In the genomic region with DNA sequence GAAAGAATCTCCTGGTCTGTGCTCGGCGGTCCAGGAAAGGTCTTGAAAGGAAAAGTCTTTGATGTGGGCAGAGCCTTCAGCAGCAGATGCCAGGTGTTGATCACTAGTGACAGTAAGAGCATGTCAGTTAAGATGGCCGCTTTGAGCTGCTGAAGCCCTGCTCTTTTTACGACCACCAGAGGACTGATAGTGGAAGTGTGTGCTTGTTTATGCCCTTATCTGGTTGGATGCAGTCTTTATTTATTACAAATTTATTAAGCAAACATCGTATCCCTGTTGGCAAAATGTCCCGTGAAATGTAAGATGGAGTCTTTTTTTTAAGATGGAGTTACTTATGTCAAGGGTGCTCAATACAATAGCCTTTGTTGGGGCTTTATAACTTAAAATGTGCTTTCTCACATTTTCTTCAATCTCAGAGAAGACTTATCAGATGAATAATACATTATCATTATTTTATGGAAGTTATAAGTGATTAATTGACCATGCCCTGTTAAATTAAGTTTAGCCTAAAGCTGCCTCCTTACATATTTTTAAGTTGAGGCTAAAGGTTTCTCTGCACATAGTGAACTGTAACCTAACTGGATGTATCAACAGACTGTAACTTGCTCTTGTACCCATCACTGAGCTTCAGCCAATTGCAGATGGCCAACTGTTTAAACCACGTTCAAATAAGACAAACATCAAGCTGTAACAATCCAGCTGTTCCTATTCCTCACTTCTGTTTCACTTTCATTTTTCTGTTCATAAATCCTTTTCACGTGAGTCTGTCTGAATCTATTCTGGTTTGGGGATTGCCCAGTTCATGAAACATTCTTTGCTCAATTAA, we compare ENCODE assay signal across 8 cellular contexts.
DNase-seq lines count a peak whose midpoint lies in the region; ATAC-seq and TF ChIP-seq lines count a peak whose summit lies in the region.

No MANE protein-coding gene starts in this region.

- peaks cover 26% of the 10 kb centered on the region for H3K4me1 Mint-ChIP-seq in activated CD8-positive, alpha-beta memory T cell treated with anti-CD3 and anti-CD28 coated beads, Interleukin-2, amount 10 ng/mL, durations not matched to agents 7 days and 5 days
- H3K4me1 Mint-ChIP-seq in activated B cell treated with CpG ODN at 0.5 μM for 24 hours, result peaks cover 21% of the 10 kb centered on the region
- peaks cover 15 to 33% (median 28%) of the 10 kb centered on the region in 7 donors for H3K4me1 Mint-ChIP-seq in naive thymus-derived CD4-positive, alpha-beta T cell

- DNase-seq in activated CD8-positive, alpha-beta memory T cell treated with anti-CD3 and anti-CD28 coated beads, Interleukin-2, amount 10 ng/mL, durations not matched to agents 7 days and 5 days, result no peak
- no peak for DNase-seq in activated CD8-positive, alpha-beta memory T cell treated with anti-CD3 and anti-CD28 coated beads, Interleukin-2, amount 50 U/mL, for 4 hours
- no peak for DNase-seq in activated B cell treated with CpG ODN at 0.5 μM for 24 hours
- peak in 7 of 9 donors; percentile 5 to 38 (median 18) for DNase-seq in naive thymus-derived CD4-positive, alpha-beta T cell
- no peak for DNase-seq in GM13976 (ENCODE audit: low spot score)
- no peak for DNase-seq in stimulated activated CD4-positive, alpha-beta T cell treated with anti-CD3 and anti-CD28 coated beads, Interleukin-1b, Interleukin-23, amount 100 ng/mL, for 48 hours
- no peak for DNase-seq in dorsolateral prefrontal cortex

- TF ChIP-seq CTCF in activated B cell treated with CpG ODN at 0.5 μM for 24 hours (IDR thresholded peaks at IDR 0.05) (no peak), GM13976 (IDR thresholded peaks at IDR 0.05; ENCODE audit: borderline replicate concordance, control extremely low read depth, extremely low read depth, insufficient read depth, missing control alignments) (no peak), dorsolateral prefrontal cortex (IDR thresholded peaks at IDR 0.05 in 54 of 56, conservative IDR thresholded peaks at IDR 0.05 in 2 of 56; ENCODE audit: low read depth in 1 of 56, partially characterized antibody in 56 of 56) (no peak)

- CTCF ChIA-PET in activated CD8-positive, alpha-beta memory T cell treated with anti-CD3 and anti-CD28 coated beads, Interleukin-2, amount 10 ng/mL, durations not matched to agents 7 days and 5 days (lab: Charles Lee), result interaction anchor here (1.0 to 1.4 kb wide), 3 partner anchors 13 to 107 kb away, joined by 3 read pairs; a partner anchor contains a TSS
- CTCF ChIA-PET in activated B cell treated with CpG ODN at 0.5 μM for 24 hours (lab: Charles Lee), result interaction anchor here (1.0 to 1.6 kb wide), 3 partner anchors 32 to 108 kb away, joined by 3 to 6 read pairs (median 6); a partner anchor contains a TSS
- CTCF ChIA-PET in naive thymus-derived CD4-positive, alpha-beta T cell (lab: Charles Lee), result interaction anchor here (1.0 kb wide), 1 partner anchor 32 kb away, joined by 3 read pairs; no protein-coding TSS in a partner anchor

- POLR2A ChIA-PET in activated B cell treated with CpG ODN at 0.5 μM for 24 hours (lab: Charles Lee), result interaction anchor here (0.6 to 2.4 kb wide), 6 partner anchors 104 to 482 kb away, joined by 3 to 10 read pairs (median 5); a partner anchor contains a TSS
- POLR2A ChIA-PET in naive thymus-derived CD4-positive, alpha-beta T cell (lab: Charles Lee), result interaction anchor here (1.2 to 2.2 kb wide), 3 partner anchors 359 to 402 kb away, joined by 3 to 13 read pairs (median 3); a partner anchor contains a TSS

- no peak overlapping the region for H3K27ac ChIP-seq in naive thymus-derived CD4-positive, alpha-beta T cell (ENCODE audit: low read depth, low read length)
- H3K27ac ChIP-seq in dorsolateral prefrontal cortex, result no peak overlapping the region

- no peaks in the 10 kb centered on the region for H3K9me3 ChIP-seq in naive thymus-derived CD4-positive, alpha-beta T cell (ENCODE audit: control insufficient read depth in 2 of 3, low read length in 3 of 3)

- H3K4me3 Mint-ChIP-seq in activated CD8-positive, alpha-beta memory T cell treated with anti-CD3 and anti-CD28 coated beads, Interleukin-2, amount 10 ng/mL, durations not matched to agents 7 days and 5 days, result peak overlapping the region; percentile 64
- peak overlapping the region; percentile 80 for H3K4me3 Mint-ChIP-seq in activated B cell treated with CpG ODN at 0.5 μM for 24 hours
- H3K4me3 Mint-ChIP-seq in naive thymus-derived CD4-positive, alpha-beta T cell, result peak overlapping the region; percentile 58 to 83 (median 74)

- in situ Hi-C loops in GM13976 (cut with MboI; ENCODE audit: low sequenced_read_pairs, unreplicated experiment), result no loop called here

- no peaks in the 10 kb centered on the region for H3K9me3 Mint-ChIP-seq in activated CD8-positive, alpha-beta memory T cell treated with anti-CD3 and anti-CD28 coated beads, Interleukin-2, amount 10 ng/mL, durations not matched to agents 7 days and 5 days (ENCODE audit: low read depth)
- H3K9me3 Mint-ChIP-seq in activated B cell treated with CpG ODN at 0.5 μM for 24 hours, result no peaks in the 10 kb centered on the region
- H3K9me3 Mint-ChIP-seq in naive thymus-derived CD4-positive, alpha-beta T cell, result peaks cover 0 to 2% (median 0%) of the 10 kb centered on the region in 11 donors

- H3K4me3 ChIP-seq in naive thymus-derived CD4-positive, alpha-beta T cell (ENCODE audit: low read length), result peak overlapping the region; percentile 36
- H3K4me3 ChIP-seq in dorsolateral prefrontal cortex, result peak overlapping the region in 2 of 59 donors; percentile 0 to 7

- intact Hi-C loops in activated B cell treated with CpG ODN at 0.5 μM for 24 hours (cut with micrococcal nuclease), result loop anchor here (1.0 kb wide), 2 partner anchors 31 to 106 kb away; a partner anchor contains a TSS
- intact Hi-C loops in naive thymus-derived CD4-positive, alpha-beta T cell (cut with micrococcal nuclease), result loop anchor here (1.0 to 10.0 kb wide), 5 partner anchors 98 to 1825 kb away; a partner anchor contains a TSS
- intact Hi-C loops in dorsolateral prefrontal cortex (cut with DNase I), result no loop called here

- no peaks in the 10 kb centered on the region for H3K27me3 Mint-ChIP-seq in activated CD8-positive, alpha-beta memory T cell treated with anti-CD3 and anti-CD28 coated beads, Interleukin-2, amount 10 ng/mL, durations not matched to agents 7 days and 5 days
- no peaks in the 10 kb centered on the region for H3K27me3 Mint-ChIP-seq in activated B cell treated with CpG ODN at 0.5 μM for 24 hours
- no peaks in the 10 kb centered on the region for H3K27me3 Mint-ChIP-seq in naive thymus-derived CD4-positive, alpha-beta T cell

- peak overlapping the region; percentile 74 for H3K27ac Mint-ChIP-seq in activated CD8-positive, alpha-beta memory T cell treated with anti-CD3 and anti-CD28 coated beads, Interleukin-2, amount 10 ng/mL, durations not matched to agents 7 days and 5 days
- H3K27ac Mint-ChIP-seq in activated B cell treated with CpG ODN at 0.5 μM for 24 hours, result peak overlapping the region; percentile 87
- peak overlapping the region; percentile 26 to 94 (median 56) for H3K27ac Mint-ChIP-seq in naive thymus-derived CD4-positive, alpha-beta T cell

- H3K4me1 ChIP-seq in naive thymus-derived CD4-positive, alpha-beta T cell (ENCODE audit: control insufficient read depth in 2 of 2, insufficient read depth in 2 of 2, low read length in 2 of 2), result peaks cover 9 to 15% of the 10 kb centered on the region in 2 donors

- peaks cover 6% of the 10 kb centered on the region for H3K36me3 Mint-ChIP-seq in activated CD8-positive, alpha-beta memory T cell treated with anti-CD3 and anti-CD28 coated beads, Interleukin-2, amount 10 ng/mL, durations not matched to agents 7 days and 5 days
- no peaks in the 10 kb centered on the region for H3K36me3 Mint-ChIP-seq in activated B cell treated with CpG ODN at 0.5 μM for 24 hours (ENCODE audit: low read depth)
- peaks cover 0 to 3% (median 0%) of the 10 kb centered on the region in 5 donors for H3K36me3 Mint-ChIP-seq in naive thymus-derived CD4-positive, alpha-beta T cell

- peak; percentile 67 for ATAC-seq in activated CD8-positive, alpha-beta memory T cell treated with anti-CD3 and anti-CD28 coated beads, Interleukin-2, amount 10 ng/mL, durations not matched to agents 7 days and 5 days
- ATAC-seq in HG02973 (IDR thresholded peaks at IDR 0.05; ENCODE audit: unreplicated experiment), result peak; percentile 69
- ATAC-seq in activated B cell treated with CpG ODN at 0.5 μM for 24 hours (ENCODE audit: low read depth), result peak; percentile 77
- peak; percentile 71 for ATAC-seq in naive thymus-derived CD4-positive, alpha-beta T cell

- H3K36me3 ChIP-seq in naive thymus-derived CD4-positive, alpha-beta T cell (ENCODE audit: control insufficient read depth in 2 of 3, insufficient read depth in 3 of 3, low read length in 3 of 3), result no peaks in the 10 kb centered on the region

- H3K27me3 ChIP-seq in naive thymus-derived CD4-positive, alpha-beta T cell (ENCODE audit: control insufficient read depth in 2 of 2, insufficient read depth in 2 of 2, low read length in 2 of 2), result no peaks in the 10 kb centered on the region
- H3K27me3 ChIP-seq in dorsolateral prefrontal cortex, result peaks cover 0 to 2% (median 0%) of the 10 kb centered on the region in 45 donors

Comparison
In these comparisons a context has a peak if more than half of its experiments do, and no peak if none do; other contexts are left out.
1. DNase-seq: peak in naive thymus-derived CD4-positive, alpha-beta T cell (7 of 9); none in activated CD8-positive, alpha-beta memory T cell treated with anti-CD3 and anti-CD28 coated beads, Interleukin-2, amount 10 ng/mL, durations not matched to agents 7 days and 5 days (single experiment), activated CD8-positive, alpha-beta memory T cell treated with anti-CD3 and anti-CD28 coated beads, Interleukin-2, amount 50 U/mL, for 4 hours (single experiment), activated B cell treated with CpG ODN at 0.5 μM for 24 hours (single experiment), GM13976 (single experiment), stimulated activated CD4-positive, alpha-beta T cell treated with anti-CD3 and anti-CD28 coated beads, Interleukin-1b, Interleukin-23, amount 100 ng/mL, for 48 hours (single experiment) and dorsolateral prefrontal cortex (0 of 10).
2. intact Hi-C loops: an anchor here in activated B cell treated with CpG ODN at 0.5 μM for 24 hours (1.0 kb wide) and naive thymus-derived CD4-positive, alpha-beta T cell (1.0 to 10.0 kb wide); none called in dorsolateral prefrontal cortex.
3. Peak in every context shown above with its lines, with median percentiles within 50 percentile points of each other: ATAC-seq, H3K27ac Mint-ChIP-seq and H3K4me3 Mint-ChIP-seq.